15 cellular contexts compared by ENCODE assay signal in the genomic region with DNA sequence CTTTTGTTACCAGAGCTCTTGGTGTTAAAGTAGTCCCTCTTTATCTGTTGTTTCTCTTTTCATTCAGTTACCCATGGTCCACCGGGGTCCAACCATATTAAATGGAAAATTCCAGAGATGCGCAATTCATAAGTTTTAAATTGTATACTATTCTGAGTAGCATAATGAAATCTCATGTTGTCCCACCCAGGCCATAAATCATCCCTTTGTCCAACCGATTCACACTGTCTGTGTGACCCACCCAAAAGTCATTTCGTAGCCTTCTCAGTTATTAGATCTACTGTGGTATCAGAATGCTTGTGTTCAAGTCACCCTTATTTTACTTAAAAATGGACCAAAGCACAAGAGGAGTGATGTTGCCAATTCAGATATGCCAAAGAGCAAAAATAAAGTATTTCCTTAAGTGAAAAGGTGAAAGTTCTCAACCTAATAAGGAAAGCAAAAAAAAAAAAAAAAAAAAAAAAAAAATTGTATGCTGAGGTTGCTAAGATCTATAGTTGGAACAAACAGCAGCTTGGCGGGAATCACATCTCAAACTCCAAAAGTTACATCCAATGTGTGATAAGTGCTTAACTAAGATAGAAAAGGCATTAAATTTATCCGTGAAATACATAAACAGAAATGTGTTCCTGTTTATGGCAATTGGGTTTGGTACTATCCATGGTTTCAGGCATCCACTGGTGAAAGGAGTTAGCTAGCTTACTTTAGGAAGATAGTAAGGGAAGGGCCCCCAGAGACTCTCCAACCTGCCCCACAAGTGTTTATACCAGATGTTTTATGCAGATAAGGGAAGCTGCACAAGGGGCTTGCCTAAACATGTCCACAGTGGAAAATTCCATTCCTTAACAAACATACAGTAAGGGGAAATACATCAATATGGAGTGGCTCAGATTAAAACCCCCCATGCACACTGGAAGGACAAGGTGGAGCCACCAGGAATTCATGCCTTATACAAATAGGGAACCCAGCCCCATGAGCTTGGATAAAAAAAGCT.
A peak's percentile ranks its signal among the peaks of the same experiment; 100 is the strongest.
DNase-seq lines count a peak whose midpoint lies in the region; ATAC-seq and TF ChIP-seq lines count a peak whose summit lies in the region.
"Had no signal": no experiment of that assay in that cellular context is flagged by ENCODE, and none has a peak within 500 bp of the region (broad histone marks: within the 10 kb centered on the region; RNA-seq: fewer than 3 reads in every experiment).

No MANE protein-coding gene starts in this region.

- H3K23ac ChIP-seq in neuronal stem cell (ENCODE audit: low read depth, low read length, poor library complexity) = no peak overlapping the region

- intact Hi-C loops in transverse colon (cut with DNase I; ENCODE audit: low total_unique reads) = no loop called here

- H3K4ac ChIP-seq in neuronal stem cell (ENCODE audit: low read length) = no peak overlapping the region

- ATAC-seq in GM18505 (IDR thresholded peaks at IDR 0.05; ENCODE audit: unreplicated experiment) = no peak
- ATAC-seq: activated CD4-positive, alpha-beta T cell treated with anti-CD3 and anti-CD28 coated beads for 36 hours; stimulated activated naive CD8-positive, alpha-beta T cell treated with anti-CD3 and anti-CD28 coated beads, Interleukin-15, Interleukin-2, amounts not matched to agents 100 U/mL and 50 U/mL, for 24 hours had no signal

- no peak overlapping the region for H2BK120ac ChIP-seq in neuronal stem cell (ENCODE audit: low read depth, low read length)

- no peak overlapping the region for H3K27ac ChIP-seq in neuronal stem cell (replicated peaks; ENCODE audit: low read length)
- H3K27ac ChIP-seq in transverse colon = no peak overlapping the region
- H3K27ac ChIP-seq: parathyroid adenoma, spleen, vagina had no signal

- H2AFZ ChIP-seq in neuronal stem cell (ENCODE audit: low read length) = peak overlapping the region; percentile 70
- H2AFZ ChIP-seq: parathyroid adenoma had no signal

- no peak overlapping the region for H4K91ac ChIP-seq in neuronal stem cell (ENCODE audit: low read depth, low read length, poor library complexity)

- in situ Hi-C loops in transverse colon (cut with MboI; ENCODE audit: low pct_ligation_motif_present in 1 of 4, low pct_unique_long_range_greater_than_20kb in 1 of 4, low sequenced_read_pairs in 3 of 4) = no loop called here

- no peak for TF ChIP-seq CTCF in epithelial cell of esophagus (IDR thresholded peaks at IDR 0.05; ENCODE audit: insufficient read depth, low read depth, low read length, missing control alignments)
- no peak for TF ChIP-seq CTCF in transverse colon (IDR thresholded peaks at IDR 0.05)

- no peak overlapping the region for H3K4me2 ChIP-seq in neuronal stem cell (ENCODE audit: insufficient read depth, low read length, poor library complexity, severe bottlenecking)

- WGBS in neuronal stem cell (ENCODE audit: extremely low coverage in 2 of 2, insufficient read length in 2 of 2, insufficient replicate concordance in 1 of 2), 2 donors = no CpG with 5 or more reads among the region's 6 CpGs
- 75 to 87% methylated on average over 6 of the region's 6 CpGs for WGBS in transverse colon (ENCODE audit: low coverage in 1 of 2), 2 donors

- no peaks in the 10 kb centered on the region for H3K36me3 ChIP-seq in neuronal stem cell (replicated peaks in 1 of 2; ENCODE audit: control insufficient read depth in 2 of 2, insufficient read depth in 2 of 2, low read length in 2 of 2)
- no peaks in the 10 kb centered on the region for H3K36me3 ChIP-seq in transverse colon
- H3K36me3 ChIP-seq: spleen, vagina had no signal

- H3K4me3 ChIP-seq in epithelial cell of esophagus (ENCODE audit: low read length) = no peak overlapping the region
- no peak overlapping the region for H3K4me3 ChIP-seq in neuronal stem cell (ENCODE audit: low read length in 2 of 2)
- H3K4me3 ChIP-seq in transverse colon = no peak overlapping the region
- H3K4me3 ChIP-seq: spleen, vagina had no signal

- H3K27me3 ChIP-seq in neuronal stem cell (ENCODE audit: control insufficient read depth in 3 of 3, insufficient read depth in 3 of 3, low read depth in 1 of 3, low read length in 3 of 3) = no peaks in the 10 kb centered on the region
- H3K27me3 ChIP-seq in transverse colon = no peaks in the 10 kb centered on the region
- H3K27me3 ChIP-seq: vagina had no signal

- peaks cover 0 to under 1% of the 10 kb centered on the region in 2 donors for H3K4me1 ChIP-seq in neuronal stem cell (ENCODE audit: control insufficient read depth in 2 of 2, insufficient read depth in 1 of 2, low read depth in 1 of 2, low read length in 2 of 2)
- no peaks in the 10 kb centered on the region for H3K4me1 ChIP-seq in transverse colon
- H3K4me1 ChIP-seq: parathyroid adenoma, spleen, vagina had no signal

- H2AK5ac ChIP-seq in neuronal stem cell (ENCODE audit: low read depth, low read length) = no peak overlapping the region

- H3K9ac ChIP-seq in neuronal stem cell (ENCODE audit: low read depth, low read length, poor library complexity) = no peak overlapping the region
- H3K9ac ChIP-seq: parathyroid adenoma had no signal

- no peak overlapping the region for H3K14ac ChIP-seq in neuronal stem cell (ENCODE audit: low read length)

- H3K9me3 ChIP-seq in neuronal stem cell (replicated peaks in 1 of 2; ENCODE audit: control insufficient read depth in 2 of 2, insufficient read depth in 1 of 2, low read depth in 1 of 2, low read length in 2 of 2) (peaks cover 4 to 6% of the 10 kb centered on the region in 2 donors), transverse colon (peaks cover 6 to 8% of the 10 kb centered on the region in 2 donors)
- H3K9me3 ChIP-seq: vagina had no signal

- H4K8ac ChIP-seq in neuronal stem cell (ENCODE audit: low read depth, low read length) = no peak overlapping the region

- DNase-seq in NCI-H1105 treated with DMSO at 0.1 percent for 48 hours (lab: John Stamatoyannopoulos, UW) (peak; percentile 15), NCI-H1105 (lab: John Stamatoyannopoulos, UW) (no peak), OCI-M2 (lab: John Stamatoyannopoulos, UW; ENCODE audit: unreplicated experiment) (peak; percentile 54), epithelial cell of esophagus (ENCODE audit: low read depth) (peak; percentile 71), neuronal stem cell (ENCODE audit: low spot score) (no peak), amniotic stem cell (lab: John Stamatoyannopoulos, UW) (no peak), transverse colon (no peak)
- DNase-seq: activated CD4-positive, alpha-beta T cell treated with anti-CD3 and anti-CD28 coated beads for 36 hours; activated naive CD8-positive, alpha-beta T cell treated with anti-CD3 and anti-CD28 coated beads for 36 hours; NCI-H1092; spleen; stimulated activated naive CD8-positive, alpha-beta T cell treated with anti-CD3 and anti-CD28 coated beads, Interleukin-15, Interleukin-2, amounts not matched to agents 100 U/mL and 50 U/mL, for 24 hours had no signal

- H3K18ac ChIP-seq in neuronal stem cell (ENCODE audit: low read length) = no peak overlapping the region

- H2BK12ac ChIP-seq in neuronal stem cell (ENCODE audit: low read length) = no peak overlapping the region

- no peak overlapping the region for H2BK15ac ChIP-seq in neuronal stem cell (ENCODE audit: low read length)

- H3K79me1 ChIP-seq in neuronal stem cell (ENCODE audit: low read depth, low read length) = no peaks in the 10 kb centered on the region

- H2BK5ac ChIP-seq in neuronal stem cell (ENCODE audit: low read length) = no peak overlapping the region

- no peak for TF ChIP-seq POLR2A in transverse colon (IDR thresholded peaks at IDR 0.05)
- TF ChIP-seq POLR2A in GM18505 (IDR thresholded peaks at IDR 0.05; ENCODE audit: borderline replicate concordance, extremely low read depth, insufficient read depth, insufficient read length) = no peak

- TF ChIP-seq EP300 in transverse colon (IDR thresholded peaks at IDR 0.05; ENCODE audit: low read depth) = no peak

Comparison
In these comparisons a context has a peak if more than half of its experiments do, and no peak if none do; other contexts are left out.
1. DNase-seq: peak in NCI-H1105 treated with DMSO at 0.1 percent for 48 hours (single experiment), OCI-M2 (single experiment) and epithelial cell of esophagus (single experiment); none in NCI-H1105 (single experiment), neuronal stem cell (single experiment), amniotic stem cell (single experiment) and transverse colon (single experiment).